In the genomic region with DNA sequence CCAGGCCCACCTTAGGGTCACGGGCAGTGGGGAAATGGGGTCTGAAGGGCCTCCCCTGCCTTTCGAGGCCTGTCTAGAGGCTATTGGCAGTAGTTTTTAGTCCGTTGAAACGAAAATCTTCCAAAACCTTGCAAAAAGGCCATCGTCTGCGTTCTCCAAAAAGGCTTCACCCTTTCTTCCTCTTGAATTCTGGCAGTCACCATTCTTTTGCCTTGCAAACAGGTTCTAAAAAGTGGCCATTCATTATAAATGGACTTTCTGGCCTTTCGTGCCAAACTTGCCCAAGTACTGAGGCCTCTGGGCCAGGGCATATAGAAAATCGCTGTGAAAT, we compare ENCODE assay signal across 8 cellular contexts. TPM values are rescaled to one million over a fixed set of nuclear protein-coding genes. Genes with fewer than 3 reads are reported as not detected.
DNase-seq lines count a peak whose midpoint lies in the region; ATAC-seq and TF ChIP-seq lines count a peak whose summit lies in the region.

No MANE protein-coding gene starts in this region.

- no peak for TF ChIP-seq CTCF in VCaP (conservative IDR thresholded peaks at IDR 0.05)

- peaks cover 2 to 5% (median 3%) of the 10 kb centered on the region in 3 donors for H3K27me3 Mint-ChIP-seq in immature natural killer cell (ENCODE audit: low read depth in 3 of 3)

- peaks cover 11 to 18% (median 12%) of the 10 kb centered on the region in 3 donors for H3K36me3 Mint-ChIP-seq in immature natural killer cell
- H3K36me3 Mint-ChIP-seq in stimulated activated effector memory CD8-positive, alpha-beta T cell treated with anti-CD3 and anti-CD28 coated beads, Interleukin-12 subunit alpha, Interleukin-12 subunit beta, amount 100 ng/mL, for 72 hours: peaks cover 42% of the 10 kb centered on the region

- ATAC-seq in stimulated activated effector memory CD8-positive, alpha-beta T cell treated with anti-CD3 and anti-CD28 coated beads, Interleukin-12 subunit alpha, Interleukin-12 subunit beta, amount 100 ng/mL, for 72 hours: no peak
- no peak for ATAC-seq in GM21576 (IDR thresholded peaks at IDR 0.05; ENCODE audit: unreplicated experiment)

- DNase-seq in NOMO-1 treated with dmso at 0.1 percent for 144 hours (lab: John Stamatoyannopoulos, UW; ENCODE audit: unreplicated experiment): peak; percentile 24
- DNase-seq in NOMO-1 (lab: John Stamatoyannopoulos, UW; ENCODE audit: unreplicated experiment in 2 of 2): no peak
- no peak for DNase-seq in immature natural killer cell
- no peak for DNase-seq in stimulated activated effector memory CD8-positive, alpha-beta T cell treated with anti-CD3 and anti-CD28 coated beads, Interleukin-12 subunit alpha, Interleukin-12 subunit beta, amount 100 ng/mL, for 72 hours (ENCODE audit: low spot score in 2 of 2)
- no peak for DNase-seq in NCI-H82 treated with DMSO at 0.1 percent for 48 hours (lab: John Stamatoyannopoulos, UW; ENCODE audit: unreplicated experiment)
- DNase-seq in 8988T: no peak

- peak overlapping the region; percentile 33 to 66 (median 61) for H3K4me3 Mint-ChIP-seq in immature natural killer cell
- H3K4me3 Mint-ChIP-seq in stimulated activated effector memory CD8-positive, alpha-beta T cell treated with anti-CD3 and anti-CD28 coated beads, Interleukin-12 subunit alpha, Interleukin-12 subunit beta, amount 100 ng/mL, for 72 hours: peak overlapping the region; percentile 75

- no peaks in the 10 kb centered on the region for H3K9me3 Mint-ChIP-seq in immature natural killer cell
- H3K9me3 Mint-ChIP-seq in stimulated activated effector memory CD8-positive, alpha-beta T cell treated with anti-CD3 and anti-CD28 coated beads, Interleukin-12 subunit alpha, Interleukin-12 subunit beta, amount 100 ng/mL, for 72 hours: no peaks in the 10 kb centered on the region

- peak overlapping the region; percentile 91; the same call in 1 of the 2 replicates for H3K27ac ChIP-seq in VCaP

- peaks cover 19 to 32% of the 10 kb centered on the region in 2 donors for H3K4me1 Mint-ChIP-seq in immature natural killer cell
- peaks cover 30% of the 10 kb centered on the region for H3K4me1 Mint-ChIP-seq in stimulated activated effector memory CD8-positive, alpha-beta T cell treated with anti-CD3 and anti-CD28 coated beads, Interleukin-12 subunit alpha, Interleukin-12 subunit beta, amount 100 ng/mL, for 72 hours

- H3K27ac Mint-ChIP-seq in immature natural killer cell: peak overlapping the region; percentile 59 to 84 (median 76)
- no peak overlapping the region for H3K27ac Mint-ChIP-seq in stimulated activated effector memory CD8-positive, alpha-beta T cell treated with anti-CD3 and anti-CD28 coated beads, Interleukin-12 subunit alpha, Interleukin-12 subunit beta, amount 100 ng/mL, for 72 hours

RNA-seq across cellular contexts. Expression of gene TARS3, which starts 0.4 kb away (rescaled TPM):
- 10 to 100 TPM in 1 of 3 donors, 1 to 10 TPM in 1, under 1 TPM in 1; 0.41 to 14.1 (median 6.6) TPM for polyA plus RNA-seq in immature natural killer cell
